ENCODE assay signal across 1 cellular context in genomic region chr1:15326691-15327530, GRCh38.
TF ChIP-seq lines count a peak whose summit lies in the region.

No MANE protein-coding gene starts in this region.

TF ChIP-seq in SK-N-SH, 30 proteins besides CTCF, POLR2A, EP300 and RAD21 (continued from another document):
- TF ChIP-seq USF1 (IDR thresholded peaks at IDR 0.05; ENCODE audit: borderline replicate concordance, low read depth), result no peak
- TF ChIP-seq NRF1 (IDR thresholded peaks at IDR 0.05; ENCODE audit: low read depth, low read length), result no peak
